17 cellular contexts compared by ENCODE assay signal in the genomic region with DNA sequence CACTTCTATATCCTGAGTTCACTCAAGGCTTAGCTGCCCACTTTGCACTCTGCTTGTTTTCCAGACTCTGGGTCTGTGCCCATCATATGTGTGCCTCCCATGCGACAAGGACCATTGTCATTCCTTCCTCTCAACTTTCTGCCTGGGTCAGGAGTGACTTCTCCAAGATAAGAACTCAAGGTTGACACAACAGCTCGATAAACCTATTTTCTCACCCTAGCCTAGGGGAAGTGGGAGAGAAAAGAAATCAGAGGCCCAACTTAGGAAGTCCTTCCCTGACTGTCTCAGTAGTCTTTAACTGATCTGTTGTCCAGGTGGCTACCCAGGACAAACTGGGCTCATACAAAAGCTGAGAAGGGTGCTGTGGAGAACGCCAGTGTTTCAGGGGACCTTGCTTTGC. TPM values are rescaled to one million over a fixed set of nuclear protein-coding genes. Genes with fewer than 3 reads are reported as not detected.
DNase-seq lines count a peak whose midpoint lies in the region; ATAC-seq and TF ChIP-seq lines count a peak whose summit lies in the region.
"Had no signal": no experiment of that assay in that cellular context is flagged by ENCODE, and none has a peak within 500 bp of the region (broad histone marks: within the 10 kb centered on the region; RNA-seq: fewer than 3 reads in every experiment).

No MANE protein-coding gene starts in this region.

- in situ Hi-C loops in G401 (cut with HindIII; ENCODE audit: low sequenced_read_pairs) = loop anchor here (25.0 kb wide), 1 partner anchor 175 kb away; a partner anchor contains a TSS

- no peaks in the 10 kb centered on the region for H3F3A ChIP-seq in Loucy (ENCODE audit: low read depth)

- no peaks in the 10 kb centered on the region for H3K27me3 ChIP-seq in Loucy (ENCODE audit: insufficient read depth, low read length, poor library complexity, severe bottlenecking)

- H3K4me1 ChIP-seq in Loucy (ENCODE audit: insufficient read depth, low read length, poor library complexity, severe bottlenecking) = peaks cover 10% of the 10 kb centered on the region

- peaks cover 31% of the 10 kb centered on the region for H3K4me1 Mint-ChIP-seq in activated naive CD4-positive, alpha-beta T cell treated with anti-CD3 and anti-CD28 coated beads, Interleukin-2, amount 50 U/mL, for 24 hours
- H3K4me1 Mint-ChIP-seq in brain = peaks cover 41% of the 10 kb centered on the region
- H3K4me1 Mint-ChIP-seq in stimulated activated effector memory CD8-positive, alpha-beta T cell treated with anti-CD3 and anti-CD28 coated beads, Interleukin-12 subunit alpha, Interleukin-12 subunit beta, amount 100 ng/mL, for 72 hours = peaks cover 17% of the 10 kb centered on the region

- no peak overlapping the region for H2AFZ ChIP-seq in Loucy (ENCODE audit: low read length)

- no peak for DNase-seq in activated naive CD4-positive, alpha-beta T cell (lab: John Stamatoyannopoulos, UW)
- no peak for DNase-seq in stimulated activated effector memory CD8-positive, alpha-beta T cell treated with anti-CD3 and anti-CD28 coated beads, Interleukin-12 subunit alpha, Interleukin-12 subunit beta, amount 100 ng/mL, for 72 hours (ENCODE audit: low spot score in 2 of 2)
- DNase-seq in NOMO-1 treated with dmso at 0.1 percent for 144 hours (lab: John Stamatoyannopoulos, UW; ENCODE audit: unreplicated experiment) (no peak), G401 (ENCODE audit: low spot score) (no peak), middle frontal gyrus (ENCODE audit: extremely low spot score, low spot score) (no peak)
- DNase-seq: activated CD8-positive, alpha-beta memory T cell treated with anti-CD3 and anti-CD28 coated beads, Interleukin-2, amount 10 ng/mL, durations not matched to agents 7 days and 5 days; effector CD4-positive, alpha-beta T cell; kidney; mesendoderm; NCI-H187; NCI-H446; sigmoid colon; stimulated activated CD4-positive, alpha-beta T cell treated with anti-CD3 and anti-CD28 coated beads, Interleukin-2, amount 100 ng/mL, for 48 hours had no signal

- H3K27ac Mint-ChIP-seq in activated naive CD4-positive, alpha-beta T cell treated with anti-CD3 and anti-CD28 coated beads, Interleukin-2, amount 50 U/mL, for 24 hours = no peak overlapping the region
- H3K27ac Mint-ChIP-seq in brain = no peak overlapping the region
- no peak overlapping the region for H3K27ac Mint-ChIP-seq in stimulated activated effector memory CD8-positive, alpha-beta T cell treated with anti-CD3 and anti-CD28 coated beads, Interleukin-12 subunit alpha, Interleukin-12 subunit beta, amount 100 ng/mL, for 72 hours
- H3K27ac Mint-ChIP-seq: activated CD8-positive, alpha-beta memory T cell treated with anti-CD3 and anti-CD28 coated beads, Interleukin-2, amount 10 ng/mL, durations not matched to agents 7 days and 5 days had no signal

- no peaks in the 10 kb centered on the region for H3K36me3 Mint-ChIP-seq in activated naive CD4-positive, alpha-beta T cell treated with anti-CD3 and anti-CD28 coated beads, Interleukin-2, amount 50 U/mL, for 24 hours
- peaks cover 8% of the 10 kb centered on the region for H3K36me3 Mint-ChIP-seq in brain
- peaks cover 6% of the 10 kb centered on the region for H3K36me3 Mint-ChIP-seq in stimulated activated effector memory CD8-positive, alpha-beta T cell treated with anti-CD3 and anti-CD28 coated beads, Interleukin-12 subunit alpha, Interleukin-12 subunit beta, amount 100 ng/mL, for 72 hours
- H3K36me3 Mint-ChIP-seq: activated CD8-positive, alpha-beta memory T cell treated with anti-CD3 and anti-CD28 coated beads, Interleukin-2, amount 10 ng/mL, durations not matched to agents 7 days and 5 days had no signal

- peaks cover 10% of the 10 kb centered on the region for H3K79me2 ChIP-seq in Loucy (ENCODE audit: insufficient read depth, low read length)

- no peaks in the 10 kb centered on the region for H3K9me3 Mint-ChIP-seq in activated naive CD4-positive, alpha-beta T cell treated with anti-CD3 and anti-CD28 coated beads, Interleukin-2, amount 50 U/mL, for 24 hours
- H3K9me3 Mint-ChIP-seq in brain = no peaks in the 10 kb centered on the region
- H3K9me3 Mint-ChIP-seq in stimulated activated effector memory CD8-positive, alpha-beta T cell treated with anti-CD3 and anti-CD28 coated beads, Interleukin-12 subunit alpha, Interleukin-12 subunit beta, amount 100 ng/mL, for 72 hours = no peaks in the 10 kb centered on the region

- peak overlapping the region; percentile 94 for H3K4me3 ChIP-seq in Loucy (ENCODE audit: low read length, poor library complexity, severe bottlenecking)
- H3K4me3 ChIP-seq: thoracic aorta had no signal

- H3K4me3 Mint-ChIP-seq in activated naive CD4-positive, alpha-beta T cell treated with anti-CD3 and anti-CD28 coated beads, Interleukin-2, amount 50 U/mL, for 24 hours = peak overlapping the region; percentile 77
- peak overlapping the region; percentile 81 to 91 (median 86) for H3K4me3 Mint-ChIP-seq in brain
- H3K4me3 Mint-ChIP-seq in stimulated activated effector memory CD8-positive, alpha-beta T cell treated with anti-CD3 and anti-CD28 coated beads, Interleukin-12 subunit alpha, Interleukin-12 subunit beta, amount 100 ng/mL, for 72 hours = peak overlapping the region; percentile 73

- ATAC-seq in stimulated activated effector memory CD8-positive, alpha-beta T cell treated with anti-CD3 and anti-CD28 coated beads, Interleukin-12 subunit alpha, Interleukin-12 subunit beta, amount 100 ng/mL, for 72 hours = no peak
- ATAC-seq: activated CD8-positive, alpha-beta memory T cell treated with anti-CD3 and anti-CD28 coated beads, Interleukin-2, amount 10 ng/mL, durations not matched to agents 7 days and 5 days had no signal

- H3K9ac ChIP-seq in Loucy (ENCODE audit: low read depth, low read length, poor library complexity, severe bottlenecking) = no peak overlapping the region

- H3K9me3 ChIP-seq in Loucy (ENCODE audit: insufficient read depth, low read depth, low read length) = no peaks in the 10 kb centered on the region
- H3K9me3 ChIP-seq: sigmoid colon, thoracic aorta had no signal

- peak overlapping the region; percentile 62 for H3K4me2 ChIP-seq in Loucy (ENCODE audit: low read depth, low read length, poor library complexity, severe bottlenecking)

- peaks cover under 1% of the 10 kb centered on the region for H3K27me3 Mint-ChIP-seq in activated naive CD4-positive, alpha-beta T cell treated with anti-CD3 and anti-CD28 coated beads, Interleukin-2, amount 50 U/mL, for 24 hours
- H3K27me3 Mint-ChIP-seq in brain = peaks cover 22% of the 10 kb centered on the region

- H3K9me2 ChIP-seq in Loucy (replicated peaks; ENCODE audit: low read depth, low read length) = no peaks in the 10 kb centered on the region

- no peaks in the 10 kb centered on the region for H4K20me1 ChIP-seq in Loucy (ENCODE audit: insufficient read depth, low read length, poor library complexity, severe bottlenecking)

- TF ChIP-seq CTCF in Loucy (conservative IDR thresholded peaks at IDR 0.05; ENCODE audit: low read length) (no peak), brain (conservative IDR thresholded peaks at IDR 0.05) (no peak)

- H3K36me3 ChIP-seq in Loucy (ENCODE audit: insufficient read depth, low read length) = no peaks in the 10 kb centered on the region

RNA-seq across cellular contexts. Expression of a gene that starts 1.7 kb away (rescaled TPM):
- 28.9 TPM for polyA plus RNA-seq in brain (ENCODE audit: insufficient read depth, low read depth, low replicate concordance)
- total RNA-seq in G401 (2014; rRNA removed; shearing (Covaris generic)) = 52.2 and 64.7 TPM in 2 replicates
